Comparison of ENCODE assay signal across 26 cellular contexts in the genomic region with DNA sequence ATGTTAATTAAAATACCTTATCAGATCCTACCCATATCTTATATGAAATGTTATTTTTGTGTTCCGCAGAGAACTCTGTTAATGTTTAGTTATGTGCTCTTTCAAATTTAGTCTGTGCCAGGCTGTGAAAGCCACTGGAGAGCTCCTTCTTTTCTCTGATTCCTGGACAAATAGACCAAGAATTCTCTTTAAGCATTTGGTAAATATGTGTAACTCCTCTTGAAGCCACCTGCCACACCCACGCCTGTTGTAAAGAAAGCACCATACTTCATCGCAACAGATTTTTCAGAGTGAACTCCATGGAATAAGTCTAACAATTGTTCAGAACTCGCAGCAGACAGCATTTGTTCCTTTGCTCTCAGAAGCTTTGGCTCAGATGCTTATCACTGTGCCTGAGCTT.
"Had no signal": no experiment of that assay in that cellular context is flagged by ENCODE, and none has a peak within 500 bp of the region (broad histone marks: within the 10 kb centered on the region; RNA-seq: fewer than 3 reads in every experiment).

No MANE protein-coding gene starts in this region.

- H3K4me3 Mint-ChIP-seq: mesothelial cell of epicardium; naive B cell; natural killer cell; nephron progenitor cell; stimulated activated effector memory CD8-positive, alpha-beta T cell treated with anti-CD3 and anti-CD28 coated beads, Interleukin-12 subunit alpha, Interleukin-12 subunit beta, amount 100 ng/mL, for 72 hours; stimulated activated naive CD8-positive, alpha-beta T cell treated with anti-CD3 and anti-CD28 coated beads, Interleukin-15, Interleukin-2, amounts not matched to agents 100 ng/mL and 50 ng/mL, for 24 hours had no signal

- H3K4me1 ChIP-seq: prostate gland, sigmoid colon, spleen, suprapubic skin, tibial artery, uterus had no signal

- H3K36me3 Mint-ChIP-seq: mesothelial cell of epicardium; naive B cell; natural killer cell; stimulated activated effector memory CD8-positive, alpha-beta T cell treated with anti-CD3 and anti-CD28 coated beads, Interleukin-12 subunit alpha, Interleukin-12 subunit beta, amount 100 ng/mL, for 72 hours had no signal

- H3K27me3 Mint-ChIP-seq: naive B cell; stimulated activated naive CD8-positive, alpha-beta T cell treated with anti-CD3 and anti-CD28 coated beads, Interleukin-15, Interleukin-2, amounts not matched to agents 100 ng/mL and 50 ng/mL, for 24 hours had no signal

- H3K27ac Mint-ChIP-seq: mesothelial cell of epicardium; naive B cell; natural killer cell; nephron progenitor cell; stimulated activated effector memory CD8-positive, alpha-beta T cell treated with anti-CD3 and anti-CD28 coated beads, Interleukin-12 subunit alpha, Interleukin-12 subunit beta, amount 100 ng/mL, for 72 hours; stimulated activated naive CD8-positive, alpha-beta T cell treated with anti-CD3 and anti-CD28 coated beads, Interleukin-15, Interleukin-2, amounts not matched to agents 100 ng/mL and 50 ng/mL, for 24 hours had no signal

- ATAC-seq: left cardiac atrium; left lobe of liver; natural killer cell; pancreas; right cardiac atrium; stimulated activated effector memory CD8-positive, alpha-beta T cell treated with anti-CD3 and anti-CD28 coated beads, Interleukin-12 subunit alpha, Interleukin-12 subunit beta, amount 100 ng/mL, for 72 hours had no signal

- H3K36me3 ChIP-seq: pancreas, prostate gland, sigmoid colon, spleen, suprapubic skin, thoracic aorta, tibial artery, uterus had no signal

- H3K4me1 Mint-ChIP-seq: naive B cell; natural killer cell; nephron progenitor cell; stimulated activated effector memory CD8-positive, alpha-beta T cell treated with anti-CD3 and anti-CD28 coated beads, Interleukin-12 subunit alpha, Interleukin-12 subunit beta, amount 100 ng/mL, for 72 hours had no signal

- DNase-seq: kidney glomerular epithelial cell; left cardiac atrium; mesendoderm; naive B cell; natural killer cell; nephron progenitor cell; pancreas; posterior cingulate gyrus; retina; right cardiac atrium; sigmoid colon; small intestine; spleen; stimulated activated CD4-positive, alpha-beta T cell treated with anti-CD3 and anti-CD28 coated beads, Interleukin-4, amount 100 ng/mL, for 24 hours; stimulated activated naive CD4-positive, alpha-beta T cell; tibial artery; trophoblast cell; uterus had no signal

- H3K4me3 ChIP-seq: lung, pancreas, prostate gland, sigmoid colon, spleen, suprapubic skin, thoracic aorta, tibial artery, uterus had no signal

- H3K27me3 ChIP-seq: pancreas, sigmoid colon, spleen, suprapubic skin, tibial artery, uterus had no signal

- H3K9me3 Mint-ChIP-seq: nephron progenitor cell; stimulated activated effector memory CD8-positive, alpha-beta T cell treated with anti-CD3 and anti-CD28 coated beads, Interleukin-12 subunit alpha, Interleukin-12 subunit beta, amount 100 ng/mL, for 72 hours; stimulated activated naive CD8-positive, alpha-beta T cell treated with anti-CD3 and anti-CD28 coated beads, Interleukin-15, Interleukin-2, amounts not matched to agents 100 ng/mL and 50 ng/mL, for 24 hours had no signal

- H3K27ac ChIP-seq: pancreas, prostate gland, sigmoid colon, spleen, suprapubic skin, thoracic aorta, tibial artery, uterus had no signal

- H3K9me3 ChIP-seq: pancreas, prostate gland, sigmoid colon, suprapubic skin, thoracic aorta, tibial artery, uterus had no signal
